In the genomic region with DNA sequence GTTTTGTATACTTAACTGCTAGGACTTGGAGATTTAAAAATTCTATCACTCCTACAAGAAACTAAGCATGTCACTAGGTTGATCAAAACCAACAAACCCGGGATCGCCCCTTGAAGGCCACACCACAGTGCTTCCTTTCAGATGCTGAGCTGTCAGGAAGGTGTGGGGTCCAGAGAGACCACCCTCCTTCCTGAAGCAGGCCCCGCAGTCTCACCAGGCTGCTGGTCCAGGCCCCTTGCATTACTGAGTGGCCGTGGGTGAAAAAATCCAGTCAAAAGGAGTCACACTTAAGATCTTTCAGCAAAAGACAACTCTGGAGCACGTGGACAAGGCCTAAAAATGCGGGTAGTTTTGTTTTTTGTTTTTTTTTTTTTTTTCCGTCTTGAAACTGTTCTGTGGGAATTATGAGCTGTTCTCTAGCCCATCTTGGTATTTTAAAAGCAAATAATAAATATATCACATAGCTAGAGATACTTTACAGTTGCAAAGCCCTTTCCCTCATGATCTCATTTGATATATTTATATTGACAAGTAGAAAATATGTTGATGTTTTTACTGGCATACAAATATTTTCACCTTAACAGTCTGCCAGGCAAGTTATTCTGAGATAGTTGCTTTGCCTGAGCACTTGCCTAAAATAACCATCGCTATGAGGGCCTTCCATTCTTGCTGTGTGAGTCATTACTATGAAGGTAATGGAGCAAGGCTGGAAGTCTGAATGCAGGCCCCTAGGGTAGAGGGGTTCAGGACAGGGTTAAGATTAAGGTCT, we compare ENCODE assay signal across 10 cellular contexts.
A peak's percentile ranks its signal among the peaks of the same experiment; 100 is the strongest.
DNase-seq lines count a peak whose midpoint lies in the region; FAIRE-seq and TF ChIP-seq lines count a peak whose summit lies in the region.
"Had no signal": no experiment of that assay in that cellular context is flagged by ENCODE, and none has a peak within 500 bp of the region (broad histone marks: within the 10 kb centered on the region; RNA-seq: fewer than 3 reads in every experiment).

No MANE protein-coding gene starts in this region.

- no peaks in the 10 kb centered on the region for H4K20me1 ChIP-seq in osteoblast (ENCODE audit: insufficient read depth, low read length)

- DNase-seq in COLO829 (ENCODE audit: low spot score) (peak; percentile 43), RCC 7860 (ENCODE audit: low spot score) (peak; percentile 65), fibroblast of pulmonary artery (ENCODE audit: low read depth) (peak; percentile 69), osteoblast (ENCODE audit: insufficient read length, low spot score, missing footprints) (no peak), NCI-H2227 treated with DMSO at 0.1 percent for 48 hours (lab: John Stamatoyannopoulos, UW) (no peak), small intestine (no peak)
- DNase-seq in T-helper 2 cell treated with Interferon-gamma antibody and Interleukin-4, amounts not matched to agents 5 μg/mL and 100 μg/mL, for 36 hours (ENCODE audit: low spot score): no peak
- DNase-seq in activated CD4-positive, alpha-beta T cell treated with anti-CD3 and anti-CD28 coated beads, Interleukin-2, amount 50 U/mL, for 4 hours: no peak
- DNase-seq: naive thymus-derived CD8-positive, alpha-beta T cell had no signal

- H3K27ac ChIP-seq in osteoblast (ENCODE audit: low read depth, low read length) (peak overlapping the region; percentile 30), small intestine (ENCODE audit: low read depth in 1 of 2, low read length in 1 of 2) (peak overlapping the region in 1 of 2 donors; percentile 9)

- H3K36me3 Mint-ChIP-seq in T-helper 2 cell treated with Interferon-gamma antibody and Interleukin-4, amounts not matched to agents 5 μg/mL and 100 μg/mL, for 36 hours (ENCODE audit: low read depth): peaks cover 48% of the 10 kb centered on the region
- H3K36me3 Mint-ChIP-seq: naive thymus-derived CD8-positive, alpha-beta T cell had no signal

- H3K79me2 ChIP-seq in osteoblast (ENCODE audit: insufficient read depth, low read length): no peaks in the 10 kb centered on the region

- TF ChIP-seq CTCF in fibroblast of pulmonary artery (IDR thresholded peaks at IDR 0.05; ENCODE audit: low read length, missing control alignments) (no peak), osteoblast (IDR thresholded peaks at IDR 0.05; ENCODE audit: extremely low read depth, low read depth, low read length) (no peak)

- H3K4me3 ChIP-seq in fibroblast of pulmonary artery (replicated peaks; ENCODE audit: low read depth, low read length): no peak overlapping the region
- H3K4me3 ChIP-seq in osteoblast (ENCODE audit: insufficient read depth, low read length): no peak overlapping the region
- H3K4me3 ChIP-seq in small intestine (ENCODE audit: low read depth in 1 of 2, low read length in 2 of 2): no peak overlapping the region

- H3K27ac Mint-ChIP-seq in T-helper 2 cell treated with Interferon-gamma antibody and Interleukin-4, amounts not matched to agents 5 μg/mL and 100 μg/mL, for 36 hours: no peak overlapping the region
- H3K27ac Mint-ChIP-seq: dendritic cell treated with granulocyte-macrophage colony-stimulating factor and Interleukin-4, amounts not matched to agents 40 ng/mL and 50 ng/mL, for 4 days; naive thymus-derived CD8-positive, alpha-beta T cell had no signal

- 87 to 91% (median 88%) methylated on average over 8 of the region's 8 CpGs for WGBS in small intestine, 3 donors

- H3K27me3 ChIP-seq in osteoblast (ENCODE audit: insufficient read depth, low read length) (peaks cover 4% of the 10 kb centered on the region), small intestine (ENCODE audit: control insufficient read depth in 2 of 2, insufficient read depth in 2 of 2, low read length in 2 of 2) (no peaks in the 10 kb centered on the region)

- H3K4me1 ChIP-seq in osteoblast (ENCODE audit: insufficient read depth, low read length): peaks cover 16% of the 10 kb centered on the region
- peaks cover 0 to 3% of the 10 kb centered on the region in 2 donors for H3K4me1 ChIP-seq in small intestine (ENCODE audit: control insufficient read depth in 2 of 2, insufficient read depth in 1 of 2, low read depth in 1 of 2, low read length in 1 of 2)

- no peak overlapping the region for H3K4me3 Mint-ChIP-seq in T-helper 2 cell treated with Interferon-gamma antibody and Interleukin-4, amounts not matched to agents 5 μg/mL and 100 μg/mL, for 36 hours
- H3K4me3 Mint-ChIP-seq: dendritic cell treated with granulocyte-macrophage colony-stimulating factor and Interleukin-4, amounts not matched to agents 40 ng/mL and 50 ng/mL, for 4 days; naive thymus-derived CD8-positive, alpha-beta T cell had no signal

- H3K36me3 ChIP-seq in osteoblast (ENCODE audit: insufficient read depth, low read length) (no peaks in the 10 kb centered on the region), small intestine (ENCODE audit: control insufficient read depth in 2 of 2, insufficient read depth in 2 of 2, low read length in 2 of 2) (no peaks in the 10 kb centered on the region)

- H3K9me3 ChIP-seq in osteoblast (ENCODE audit: low read depth, low read length) (no peaks in the 10 kb centered on the region), small intestine (ENCODE audit: control insufficient read depth, low read depth) (no peaks in the 10 kb centered on the region)

- H3K9me3 Mint-ChIP-seq in T-helper 2 cell treated with Interferon-gamma antibody and Interleukin-4, amounts not matched to agents 5 μg/mL and 100 μg/mL, for 36 hours: no peaks in the 10 kb centered on the region
- H3K9me3 Mint-ChIP-seq: dendritic cell treated with granulocyte-macrophage colony-stimulating factor and Interleukin-4, amounts not matched to agents 40 ng/mL and 50 ng/mL, for 4 days; naive thymus-derived CD8-positive, alpha-beta T cell had no signal

- no peaks in the 10 kb centered on the region for H3K27me3 Mint-ChIP-seq in T-helper 2 cell treated with Interferon-gamma antibody and Interleukin-4, amounts not matched to agents 5 μg/mL and 100 μg/mL, for 36 hours (ENCODE audit: low read depth)
- H3K27me3 Mint-ChIP-seq: dendritic cell treated with granulocyte-macrophage colony-stimulating factor and Interleukin-4, amounts not matched to agents 40 ng/mL and 50 ng/mL, for 4 days; naive thymus-derived CD8-positive, alpha-beta T cell had no signal

- H3K4me2 ChIP-seq in osteoblast (ENCODE audit: insufficient read depth, low read length): peak overlapping the region; percentile 27

- FAIRE-seq in RCC 7860 (lab: Jason Lieb, UNC) (peak; percentile 83), small intestine (lab: Jason Lieb, UNC) (no peak)

- peaks cover 3% of the 10 kb centered on the region for H3K4me1 Mint-ChIP-seq in T-helper 2 cell treated with Interferon-gamma antibody and Interleukin-4, amounts not matched to agents 5 μg/mL and 100 μg/mL, for 36 hours (ENCODE audit: low read depth)

- H2AFZ ChIP-seq in osteoblast (ENCODE audit: low read length): peak overlapping the region; percentile 71

Comparison
In these comparisons a context has a peak if more than half of its experiments do, and no peak if none do; other contexts are left out.
1. DNase-seq: peak in COLO829 (single experiment), RCC 7860 (single experiment) and fibroblast of pulmonary artery (single experiment); none in osteoblast (single experiment), T-helper 2 cell treated with Interferon-gamma antibody and Interleukin-4, amounts not matched to agents 5 μg/mL and 100 μg/mL, for 36 hours (single experiment), NCI-H2227 treated with DMSO at 0.1 percent for 48 hours (single experiment), small intestine (single experiment) and activated CD4-positive, alpha-beta T cell treated with anti-CD3 and anti-CD28 coated beads, Interleukin-2, amount 50 U/mL, for 4 hours (0 of 2).